6 cellular contexts compared by ENCODE assay signal in the genomic region with DNA sequence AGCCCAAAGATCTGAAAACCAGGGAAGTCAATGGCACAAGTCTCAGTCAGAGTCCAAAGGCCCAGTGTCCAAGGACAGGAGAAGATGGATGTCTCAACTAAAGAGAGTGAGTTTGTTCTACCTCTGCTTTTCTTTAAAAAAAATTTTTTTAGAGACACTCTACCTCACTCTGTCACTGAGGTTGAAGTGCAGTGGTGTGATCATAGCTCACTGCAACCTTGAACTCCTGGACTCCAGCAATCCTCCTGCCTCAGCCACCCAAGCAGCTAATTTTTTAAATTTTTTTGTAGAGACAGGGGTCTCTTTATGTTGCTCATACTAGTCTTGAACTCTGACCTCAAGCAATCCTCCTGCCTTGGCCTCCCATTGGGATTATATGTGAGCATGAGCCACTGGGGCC.
"Had no signal": no experiment of that assay in that cellular context is flagged by ENCODE, and none has a peak within 500 bp of the region (broad histone marks: within the 10 kb centered on the region; RNA-seq: fewer than 3 reads in every experiment).

No MANE protein-coding gene starts in this region.

- ATAC-seq: K562 had no signal

- DNase-seq: IMR-90, KBM-7, KG1 had no signal

- FAIRE-seq: HTR-8/SVneo, K562 had no signal

- H3K4me3 ChIP-seq: K562 had no signal

- H3K27ac ChIP-seq: HL-60 had no signal
